Comparison of ENCODE assay signal across 8 cellular contexts in genomic region chr17:35242158-35242804, GRCh38. TPM values are rescaled to one million over a fixed set of nuclear protein-coding genes. Genes with fewer than 3 reads are reported as not detected.
A peak's percentile ranks its signal among the peaks of the same experiment; 100 is the strongest.
DNase-seq lines count a peak whose midpoint lies in the region; ATAC-seq and TF ChIP-seq lines count a peak whose summit lies in the region.

No MANE protein-coding gene starts in this region.

- H3K79me1 ChIP-seq in neuronal stem cell (ENCODE audit: low read depth, low read length), result no peaks in the 10 kb centered on the region

- H4K91ac ChIP-seq in neuronal stem cell (ENCODE audit: low read depth, low read length, poor library complexity), result no peak overlapping the region

- TF ChIP-seq CTCF in OCI-LY3 (IDR thresholded peaks at IDR 0.05; ENCODE audit: low read depth, low read length) (no peak), fibroblast of villous mesenchyme (IDR thresholded peaks at IDR 0.05; ENCODE audit: insufficient read depth, low read depth, low read length) (peak; percentile 24), testis (IDR thresholded peaks at IDR 0.05) (peak in 2 of 3 experiments; percentile 17 to 25)

- H3K9me3 ChIP-seq in OCI-LY3 (ENCODE audit: insufficient read depth, low read length), result no peaks in the 10 kb centered on the region
- no peaks in the 10 kb centered on the region for H3K9me3 ChIP-seq in neuronal stem cell (replicated peaks in 1 of 2; ENCODE audit: control insufficient read depth in 2 of 2, insufficient read depth in 1 of 2, low read depth in 1 of 2, low read length in 2 of 2)
- H3K9me3 ChIP-seq in testis, result no peaks in the 10 kb centered on the region

- ATAC-seq in GM19452 (IDR thresholded peaks at IDR 0.05; ENCODE audit: unreplicated experiment), result peak; percentile 50

- TF ChIP-seq POLR2A in testis (IDR thresholded peaks at IDR 0.05), result no peak

- no peaks in the 10 kb centered on the region for H3K27me3 ChIP-seq in OCI-LY3 (ENCODE audit: low read depth, low read length)
- H3K27me3 ChIP-seq in neuronal stem cell (ENCODE audit: control insufficient read depth in 3 of 3, insufficient read depth in 3 of 3, low read depth in 1 of 3, low read length in 3 of 3), result no peaks in the 10 kb centered on the region
- H3K27me3 ChIP-seq in testis, result no peaks in the 10 kb centered on the region

- no peak overlapping the region for H3K14ac ChIP-seq in neuronal stem cell (ENCODE audit: low read length)

- H3K4me1 ChIP-seq in OCI-LY3 (ENCODE audit: low read length) (peaks cover 31% of the 10 kb centered on the region), neuronal stem cell (ENCODE audit: control insufficient read depth in 2 of 2, insufficient read depth in 1 of 2, low read depth in 1 of 2, low read length in 2 of 2) (peaks cover 9 to 15% of the 10 kb centered on the region in 2 donors), testis (peaks cover 22% of the 10 kb centered on the region)

- peak overlapping the region; percentile 89 for H3K4me3 ChIP-seq in OCI-LY3 (ENCODE audit: low read length)
- H3K4me3 ChIP-seq in fibroblast of villous mesenchyme (ENCODE audit: low read depth, low read length), result peak overlapping the region; percentile 86
- peak overlapping the region; percentile 72 to 82 for H3K4me3 ChIP-seq in neuronal stem cell (ENCODE audit: low read length in 2 of 2)
- H3K4me3 ChIP-seq in testis, result peak overlapping the region; percentile 62 to 73

- H2BK12ac ChIP-seq in neuronal stem cell (ENCODE audit: low read length), result no peak overlapping the region

- no peaks in the 10 kb centered on the region for H4K20me1 ChIP-seq in OCI-LY3 (ENCODE audit: insufficient read depth, low read length)

- H2BK5ac ChIP-seq in neuronal stem cell (ENCODE audit: low read length), result peak overlapping the region; percentile 69

- peak overlapping the region; percentile 34; the same call in 1 of the 2 replicates for H2AFZ ChIP-seq in OCI-LY3 (ENCODE audit: low read depth, low read length)
- peak overlapping the region; percentile 98 for H2AFZ ChIP-seq in neuronal stem cell (ENCODE audit: low read length)

- intact Hi-C loops in testis (cut with DNase I; ENCODE audit: low total_unique reads), result no loop called here

- H3K79me2 ChIP-seq in OCI-LY3 (ENCODE audit: low read length), result peaks cover 25% of the 10 kb centered on the region

- no peak overlapping the region for H2BK120ac ChIP-seq in neuronal stem cell (ENCODE audit: low read depth, low read length)

- no peak overlapping the region for H3K4ac ChIP-seq in neuronal stem cell (ENCODE audit: low read length)

- DNase-seq in CD1c-positive myeloid dendritic cell (ENCODE audit: extremely low spot score) (peak; percentile 77), HPDE6-E6E7 (ENCODE audit: extremely low spot score) (peak; percentile 91), activated T-helper 1 cell treated with Interleukin-2 at 50 U/mL for 16 hours (ENCODE audit: low read depth) (peak; percentile 76), fibroblast of villous mesenchyme (ENCODE audit: low read depth) (no peak), neuronal stem cell (ENCODE audit: low spot score) (peak; percentile 51), testis (peak; percentile 58)

- H3K9ac ChIP-seq in OCI-LY3 (ENCODE audit: low read length) (peak overlapping the region; percentile 84), neuronal stem cell (ENCODE audit: low read depth, low read length, poor library complexity) (peak overlapping the region; percentile 67)

- H2AK5ac ChIP-seq in neuronal stem cell (ENCODE audit: low read depth, low read length), result no peak overlapping the region

- H3K36me3 ChIP-seq in OCI-LY3 (replicated peaks; ENCODE audit: low read depth, low read length) (peaks cover 8% of the 10 kb centered on the region), neuronal stem cell (replicated peaks in 1 of 2; ENCODE audit: control insufficient read depth in 2 of 2, insufficient read depth in 2 of 2, low read length in 2 of 2) (no peaks in the 10 kb centered on the region), testis (ENCODE audit: low read depth, missing control alignments) (no peaks in the 10 kb centered on the region)

- H3K27ac ChIP-seq in OCI-LY3 (ENCODE audit: low read length), result peak overlapping the region; percentile 72
- no peak overlapping the region for H3K27ac ChIP-seq in neuronal stem cell (replicated peaks; ENCODE audit: low read length)
- H3K27ac ChIP-seq in testis, result peak overlapping the region; percentile 83 to 90

- no CpG with 5 or more reads among the region's 43 CpGs for WGBS in neuronal stem cell (ENCODE audit: extremely low coverage in 2 of 2, insufficient read length in 2 of 2, insufficient replicate concordance in 1 of 2), 2 donors
- WGBS in testis, 2 donors, result 0 to 3% methylated on average over 21 to 43 of the region's 43 CpGs

- peak overlapping the region; percentile 74 for H3K18ac ChIP-seq in neuronal stem cell (ENCODE audit: low read length)

- peak overlapping the region; percentile 76 for H3K4me2 ChIP-seq in OCI-LY3 (ENCODE audit: low read length)
- peak overlapping the region; percentile 68 for H3K4me2 ChIP-seq in neuronal stem cell (ENCODE audit: insufficient read depth, low read length, poor library complexity, severe bottlenecking)

- no peak overlapping the region for H2BK15ac ChIP-seq in neuronal stem cell (ENCODE audit: low read length)

- no peak overlapping the region for H4K8ac ChIP-seq in neuronal stem cell (ENCODE audit: low read depth, low read length)

- H3K23ac ChIP-seq in neuronal stem cell (ENCODE audit: low read depth, low read length, poor library complexity), result no peak overlapping the region

RNA-seq across cellular contexts. Expression of gene SLFN5, which starts 0.6 kb away (rescaled TPM):
- total RNA-seq in fibroblast of villous mesenchyme (65.1 and 67.8 TPM in 2 replicates), testis (1 to 10 TPM; 5.9 to 6.1 TPM)
- 2.3 TPM for polyA plus RNA-seq in neuronal stem cell (2013, experiment 1 of 2)
- 2.1 TPM for polyA plus RNA-seq in neuronal stem cell (2013, experiment 2 of 2)
- 2.4 TPM for polyA plus RNA-seq in testis (ENCODE audit: insufficient read depth, low read depth, low replicate concordance)

RNA-seq across cellular contexts. Expression of gene SLC35G3, which starts 48.1 kb away (rescaled TPM):
- not detected in 2 replicates for total RNA-seq in fibroblast of villous mesenchyme
- polyA plus RNA-seq in neuronal stem cell (2013, experiment 1 of 2), result not detected
- polyA plus RNA-seq in neuronal stem cell (2013, experiment 2 of 2), result not detected
- 1 to 10 TPM in 1 of 2 donors, under 1 TPM in 1; 0.99 to 4.1 TPM for total RNA-seq in testis
- 2.7 TPM for polyA plus RNA-seq in testis (ENCODE audit: insufficient read depth, low read depth, low replicate concordance)
